In the genomic region with DNA sequence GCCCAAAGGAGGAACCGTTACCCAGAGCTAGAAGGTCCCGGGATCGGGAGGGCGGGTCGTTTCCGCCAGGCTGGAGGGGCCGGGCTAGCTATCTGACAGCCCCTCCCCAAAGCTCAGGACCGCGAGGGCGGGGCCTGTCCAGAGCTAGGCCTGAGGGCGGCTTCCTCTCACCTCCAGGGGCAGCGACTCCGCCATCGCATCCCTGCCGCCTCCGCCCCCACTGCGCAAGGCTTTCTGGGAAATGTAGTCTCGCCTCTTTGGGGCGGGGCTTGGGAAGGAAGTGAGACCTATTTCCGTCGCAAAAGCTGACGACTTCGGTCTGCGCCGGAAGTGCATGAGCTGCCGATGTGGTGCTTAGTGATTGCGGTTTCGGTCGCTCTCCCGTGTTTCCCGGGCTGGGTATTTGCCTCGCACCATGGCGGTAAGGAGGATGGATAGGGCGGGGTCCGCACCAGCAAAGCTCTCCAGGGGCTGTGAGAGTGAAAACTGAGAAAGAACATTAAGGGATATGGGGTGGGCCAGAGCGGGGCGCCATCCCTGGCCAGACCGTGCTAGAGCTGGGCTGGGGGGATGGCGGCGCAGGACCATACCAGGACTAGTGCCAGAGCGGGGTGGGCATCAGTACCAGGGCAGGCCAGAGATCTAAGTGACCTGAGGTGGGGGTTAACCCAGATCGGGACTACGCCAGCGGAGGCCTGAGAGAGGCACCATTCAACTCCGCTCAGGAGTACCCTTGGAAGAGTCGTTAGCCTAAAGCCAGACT, we compare ENCODE assay signal across 7 cellular contexts.
DNase-seq lines count a peak whose midpoint lies in the region; ATAC-seq and FAIRE-seq lines count a peak whose summit lies in the region.

A gene (plus strand): TSS at position 327 of the 763 bp plus-strand sequence. CDS start 89 bp downstream, at position 416.

- FAIRE-seq in GM18507 (lab: Jason Lieb, UNC), result peak; percentile 99

- peak; percentile 94 for ATAC-seq in HG02981 (IDR thresholded peaks at IDR 0.05; ENCODE audit: unreplicated experiment)

- peak; percentile 96 for DNase-seq in GM18507 (ENCODE audit: extremely low spot score, insufficient read length, low read depth)
- DNase-seq in NCI-H2081 (lab: John Stamatoyannopoulos, UW), result peak; percentile 92 to 95
- peak; percentile 94 for DNase-seq in T1000 (lab: John Stamatoyannopoulos, UW)
- peak; percentile 100 for DNase-seq in astrocyte of the hippocampus (ENCODE audit: low read depth, low spot score)
- peak; percentile 92 to 93 for DNase-seq in hippocampal formation (lab: John Stamatoyannopoulos, UW)
- peak; percentile 99 for DNase-seq in retina

Comparison
In these comparisons a context has a peak if more than half of its experiments do, and no peak if none do; other contexts are left out.
1. Peak in every context shown above with its lines: DNase-seq and ATAC-seq.